9 cellular contexts compared by ENCODE assay signal in genomic region chr4:54784188-54784671, GRCh38.
DNase-seq lines count a peak whose midpoint lies in the region; ATAC-seq, FAIRE-seq and TF ChIP-seq lines count a peak whose summit lies in the region.
"Had no signal": no experiment of that assay in that cellular context is flagged by ENCODE, and none has a peak within 500 bp of the region (broad histone marks: within the 10 kb centered on the region; RNA-seq: fewer than 3 reads in every experiment).

No MANE protein-coding gene starts in this region.

- 47 to 53% methylated on average over 13 of the region's 13 CpGs for WGBS in pancreas, 2 donors

- ATAC-seq in pancreas = peak in 3 of 4 donors; percentile 69 to 76 (median 72)
- no peak for ATAC-seq in GM21367 (IDR thresholded peaks at IDR 0.05; ENCODE audit: unreplicated experiment)
- ATAC-seq in GM21390 (IDR thresholded peaks at IDR 0.05; ENCODE audit: unreplicated experiment) = no peak
- ATAC-seq in HG03135 (IDR thresholded peaks at IDR 0.05; ENCODE audit: unreplicated experiment) = no peak

- no peaks in the 10 kb centered on the region for H3K9me3 ChIP-seq in BLaER1 treated with 17β-estradiol and CSF1 and Interleukin-3, amounts not matched to agents 10 nM and 100 nM (replicated peaks in 1 of 11)
- H3K9me3 ChIP-seq in pancreas = no peaks in the 10 kb centered on the region

- H3K9ac ChIP-seq in BLaER1 treated with 17β-estradiol and CSF1 and Interleukin-3, amounts not matched to agents 10 nM and 100 nM = no peak overlapping the region

- intact Hi-C loops in pancreas (cut with DNase I) = no loop called here

- no peak overlapping the region for H3K27ac ChIP-seq in BLaER1 treated with 17β-estradiol and CSF1 and Interleukin-3, amounts not matched to agents 10 nM and 100 nM
- H3K27ac ChIP-seq in pancreas = peak overlapping the region in 1 of 4 donors; percentile 13

- H3K4me1 ChIP-seq in BLaER1 treated with 17β-estradiol and CSF1 and Interleukin-3, amounts not matched to agents 10 nM and 100 nM = peaks cover 0 to 19% (median 13%) of the 10 kb centered on the region in 10 experiments; a peak in 14 of 20 replicates
- no peaks in the 10 kb centered on the region for H3K4me1 ChIP-seq in pancreas

- H3K4me3 ChIP-seq in BLaER1 treated with 17β-estradiol and CSF1 and Interleukin-3, amounts not matched to agents 10 nM and 100 nM = no peak overlapping the region
- no peak overlapping the region for H3K4me3 ChIP-seq in pancreas

- H4K20me1 ChIP-seq in BLaER1 treated with 17β-estradiol and CSF1 and Interleukin-3, amounts not matched to agents 10 nM and 100 nM = no peaks in the 10 kb centered on the region

- H3K36me3 ChIP-seq in BLaER1 treated with 17β-estradiol and CSF1 and Interleukin-3, amounts not matched to agents 10 nM and 100 nM = no peaks in the 10 kb centered on the region
- H3K36me3 ChIP-seq in pancreas = no peaks in the 10 kb centered on the region

- DNase-seq in SHP77 (lab: John Stamatoyannopoulos, UW) (peak; percentile 74 to 87), globus pallidus (ENCODE audit: low spot score) (peak; percentile 92), pancreas (peak in 4 of 6 donors; percentile 3 to 34 (median 18)), HUDEP-2 (lab: John Stamatoyannopoulos, UW; ENCODE audit: unreplicated experiment in 76 of 76) (no peak)

- H3K4me2 ChIP-seq in BLaER1 treated with 17β-estradiol and CSF1 and Interleukin-3, amounts not matched to agents 10 nM and 100 nM = peak overlapping the region in 6 of 11 experiments; percentile 3 to 39 (median 20); a peak in 6 of 22 replicates

- H3K27me3 ChIP-seq in BLaER1 treated with 17β-estradiol and CSF1 and Interleukin-3, amounts not matched to agents 10 nM and 100 nM = no peaks in the 10 kb centered on the region
- no peaks in the 10 kb centered on the region for H3K27me3 ChIP-seq in pancreas

- TF ChIP-seq CTCF in pancreas (IDR thresholded peaks at IDR 0.05) = no peak

- FAIRE-seq in pancreas (lab: Jason Lieb, UNC) = no peak
- FAIRE-seq: bronchial epithelial cell had no signal

Comparison
In these comparisons a context has a peak if more than half of its experiments do, and no peak if none do; other contexts are left out.
1. DNase-seq: peak in SHP77 (2 of 2), globus pallidus (single experiment) and pancreas (4 of 6); none in HUDEP-2 (0 of 76).
2. ATAC-seq: peak in pancreas (3 of 4); none in GM21367 (single experiment), GM21390 (single experiment) and HG03135 (single experiment).